In genomic region chr1:157085416-157085815, GRCh38 we compare ENCODE assay signal across 23 cellular contexts. TPM values are rescaled to one million over a fixed set of nuclear protein-coding genes. Genes with fewer than 3 reads are reported as not detected.
DNase-seq lines count a peak whose midpoint lies in the region; TF ChIP-seq lines count a peak whose summit lies in the region.
"Had no signal": no experiment of that assay in that cellular context is flagged by ENCODE, and none has a peak within 500 bp of the region (broad histone marks: within the 10 kb centered on the region; RNA-seq: fewer than 3 reads in every experiment).

No MANE protein-coding gene starts in this region.

- peaks cover 8% of the 10 kb centered on the region for H3F3A ChIP-seq in smooth muscle cell (ENCODE audit: low read depth)

- peak overlapping the region in 2 of 7 donors; percentile 50 to 76 for H3K27ac Mint-ChIP-seq in CD14-positive monocyte
- H3K27ac Mint-ChIP-seq: activated CD4-positive, alpha-beta T cell treated with anti-CD3 and anti-CD28 coated beads for 36 hours; progenitor cell of endocrine pancreas had no signal

- H3K36me3 Mint-ChIP-seq in CD14-positive monocyte: no peaks in the 10 kb centered on the region

- no peaks in the 10 kb centered on the region for H3K27me3 ChIP-seq in smooth muscle cell (ENCODE audit: low read depth)
- H3K27me3 ChIP-seq: uterus had no signal

- DNase-seq in CD14-positive monocyte (ENCODE audit: low spot score) (peak; percentile 66), LHCN-M2 (ENCODE audit: low read depth) (peak; percentile 31), SIG-M5 treated with dmso at 0.1 percent for 504 hours (lab: John Stamatoyannopoulos, UW; ENCODE audit: unreplicated experiment) (peak; percentile 96), fibroblast of villous mesenchyme (ENCODE audit: low read depth) (peak; percentile 59), NCI-H2107 (lab: John Stamatoyannopoulos, UW) (no peak), smooth muscle cell (lab: John Stamatoyannopoulos, UW; ENCODE audit: unreplicated experiment) (no peak)
- no peak for DNase-seq in activated CD8-positive, alpha-beta memory T cell treated with anti-CD3 and anti-CD28 coated beads, Interleukin-2, amount 50 U/mL, for 4 hours
- no peak for DNase-seq in activated CD4-positive, alpha-beta T cell treated with anti-CD3 and anti-CD28 coated beads for 1 hour
- DNase-seq: activated CD4-positive, alpha-beta T cell treated with anti-CD3 and anti-CD28 coated beads for 36 hours; activated effector memory CD4-positive, alpha-beta T cell treated with anti-CD3 and anti-CD28 coated beads, Interleukin-2, amount 50 U/mL, for 16 hours; amniotic stem cell; caudate nucleus; DMS 273 treated with DMSO at 0.1 percent for 48 hours; erythroblast; NCI-H146; small intestine; stimulated activated CD4-positive, alpha-beta T cell treated with anti-CD3 and anti-CD28 coated beads, Interleukin-4, amount 100 ng/mL, for 24 hours; uterus had no signal

- intact Hi-C loops in CD14-positive monocyte (cut with micrococcal nuclease): no loop called here

- H3K9me3 Mint-ChIP-seq in CD14-positive monocyte: peaks cover 0 to 2% (median 0%) of the 10 kb centered on the region in 7 donors

- 85% methylated on average over 5 of the region's 5 CpGs for WGBS in smooth muscle cell (ENCODE audit: low lambda C conversion rate)

- H3K79me2 ChIP-seq in smooth muscle cell (ENCODE audit: low read depth): no peaks in the 10 kb centered on the region

- H3K4me3 ChIP-seq in fibroblast of villous mesenchyme (ENCODE audit: low read depth, low read length): no peak overlapping the region
- no peak overlapping the region for H3K4me3 ChIP-seq in smooth muscle cell
- H3K4me3 ChIP-seq: uterus had no signal

- H3K4me1 ChIP-seq in smooth muscle cell (ENCODE audit: low read depth): peaks cover 10% of the 10 kb centered on the region
- H3K4me1 ChIP-seq: uterus had no signal

- peaks cover 0 to 10% (median 5%) of the 10 kb centered on the region in 3 donors for H3K27me3 Mint-ChIP-seq in CD14-positive monocyte (ENCODE audit: low read depth in 3 of 3)

- H4K20me1 ChIP-seq in smooth muscle cell (ENCODE audit: low read depth): no peaks in the 10 kb centered on the region

- no peak overlapping the region for H2AFZ ChIP-seq in smooth muscle cell (ENCODE audit: low read depth)

- TF ChIP-seq CTCF in CD14-positive monocyte (IDR thresholded peaks at IDR 0.05) (no peak), fibroblast of villous mesenchyme (IDR thresholded peaks at IDR 0.05; ENCODE audit: insufficient read depth, low read depth, low read length) (no peak), smooth muscle cell (IDR thresholded peaks at IDR 0.05; ENCODE audit: borderline replicate concordance, insufficient read depth, poor library complexity, severe bottlenecking) (no peak)

- no peak overlapping the region for H3K4me3 Mint-ChIP-seq in CD14-positive monocyte
- H3K4me3 Mint-ChIP-seq: activated CD4-positive, alpha-beta T cell treated with anti-CD3 and anti-CD28 coated beads for 36 hours had no signal

- H3K27ac ChIP-seq in smooth muscle cell (ENCODE audit: low read depth): no peak overlapping the region
- H3K27ac ChIP-seq: C4-2B, KMS-11, uterus had no signal

- no peaks in the 10 kb centered on the region for H3K36me3 ChIP-seq in smooth muscle cell (ENCODE audit: low read depth)
- H3K36me3 ChIP-seq: uterus had no signal

- no peaks in the 10 kb centered on the region for H3K9me3 ChIP-seq in smooth muscle cell (replicated peaks; ENCODE audit: low read depth)
- H3K9me3 ChIP-seq: uterus had no signal

- H3K9ac ChIP-seq in smooth muscle cell (ENCODE audit: low read depth): no peak overlapping the region
- H3K9ac ChIP-seq: KMS-11 had no signal

- H3K4me2 ChIP-seq in smooth muscle cell: no peak overlapping the region
- H3K4me2 ChIP-seq: KMS-11 had no signal

- H3K4me1 Mint-ChIP-seq in CD14-positive monocyte: peaks cover 11% of the 10 kb centered on the region
- H3K4me1 Mint-ChIP-seq: activated CD4-positive, alpha-beta T cell treated with anti-CD3 and anti-CD28 coated beads for 36 hours had no signal

RNA-seq across cellular contexts. Expression of gene ETV3L, which starts 14.2 kb away (rescaled TPM):
- polyA plus RNA-seq in CD14-positive monocyte (under 1 TPM in 1 of 2 donors, not detected in 1; 0.26 TPM), smooth muscle cell (0.15 TPM in 1 of 2 replicates, not detected in the other)
- total RNA-seq in LHCN-M2 (2014; rRNA removed) (not detected in 2 replicates), fibroblast of villous mesenchyme (not detected in 2 replicates), smooth muscle cell (0.31 TPM in 1 of 2 replicates, not detected in the other)
- polyA plus RNA-seq in LHCN-M2 (2012): not detected
- total RNA-seq: A673; activated CD4-positive, alpha-beta T cell treated with anti-CD3 and anti-CD28 coated beads for 36 hours; uterus had no signal
- polyA plus RNA-seq: neural cell, small intestine had no signal

RNA-seq across cellular contexts. Expression of gene ARHGEF11, which starts 39.9 kb away (rescaled TPM):
- polyA plus RNA-seq in CD14-positive monocyte (10 to 100 TPM; 17.0 to 17.7 TPM), smooth muscle cell (18.1 and 20.1 TPM in 2 replicates)
- total RNA-seq in LHCN-M2 (2014; rRNA removed) (22.4 and 25.1 TPM in 2 replicates), fibroblast of villous mesenchyme (34.1 and 35.8 TPM in 2 replicates), smooth muscle cell (15.1 and 22.4 TPM in 2 replicates)
- polyA plus RNA-seq in LHCN-M2 (2012): 8.9 TPM

RNA-seq across cellular contexts. Expression of gene ETV3, which starts 52.8 kb away (rescaled TPM):
- polyA plus RNA-seq in CD14-positive monocyte (1 to 10 TPM; 4.8 to 6.3 TPM), smooth muscle cell (11.4 and 15.4 TPM in 2 replicates)
- total RNA-seq in LHCN-M2 (2014; rRNA removed) (7.6 and 11.4 TPM in 2 replicates), fibroblast of villous mesenchyme (12.9 and 13.0 TPM in 2 replicates), smooth muscle cell (33.2 and 46.7 TPM in 2 replicates)
- 7.7 TPM for polyA plus RNA-seq in LHCN-M2 (2012)

Comparison
In these comparisons a context has a peak if more than half of its experiments do, and no peak if none do; other contexts are left out.
1. DNase-seq: peak in CD14-positive monocyte (single experiment), LHCN-M2 (single experiment), SIG-M5 treated with dmso at 0.1 percent for 504 hours (single experiment) and fibroblast of villous mesenchyme (single experiment); none in activated CD8-positive, alpha-beta memory T cell treated with anti-CD3 and anti-CD28 coated beads, Interleukin-2, amount 50 U/mL, for 4 hours (single experiment), NCI-H2107 (single experiment), activated CD4-positive, alpha-beta T cell treated with anti-CD3 and anti-CD28 coated beads for 1 hour (single experiment) and smooth muscle cell (single experiment).